9 cellular contexts compared by ENCODE assay signal in the genomic region with DNA sequence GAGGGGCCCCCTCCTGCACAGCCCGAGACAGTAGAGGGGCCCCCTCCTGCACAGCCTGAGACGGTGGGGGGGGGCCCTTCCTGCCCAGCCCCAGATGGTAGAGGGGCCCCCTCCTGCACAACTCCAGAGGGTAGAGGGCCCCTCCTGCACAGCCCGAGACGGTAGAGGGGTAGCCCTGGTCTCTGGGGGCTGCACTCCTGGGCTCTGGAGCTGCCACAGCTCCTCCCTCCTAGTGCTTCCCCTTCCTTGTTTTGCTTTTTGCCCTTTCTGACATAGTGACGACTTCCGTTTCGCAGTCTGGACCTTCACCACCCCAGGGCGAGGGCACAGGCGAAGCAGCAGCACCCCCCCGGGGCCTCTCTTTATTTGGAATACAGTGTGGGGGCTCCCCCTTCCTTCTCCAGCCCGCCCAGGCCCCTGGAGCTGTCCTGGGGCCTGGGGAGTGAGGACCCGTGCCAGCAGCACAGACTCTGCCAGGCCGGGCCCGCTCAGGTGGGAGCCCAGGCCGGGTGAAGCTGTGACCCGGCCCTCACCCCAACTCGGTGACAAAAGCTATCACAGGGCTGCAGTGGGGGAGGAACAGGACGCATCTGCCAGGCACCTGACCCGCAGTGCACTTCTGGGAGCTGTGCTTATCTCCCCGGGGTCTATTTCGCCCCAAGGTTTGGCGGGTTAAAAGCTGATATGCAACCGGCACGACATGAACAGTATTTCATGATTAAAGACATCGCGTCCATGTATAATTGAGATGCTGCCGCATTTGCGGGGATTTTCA. TPM values are rescaled to one million over a fixed set of nuclear protein-coding genes. Genes with fewer than 3 reads are reported as not detected.
DNase-seq lines count a peak whose midpoint lies in the region; ATAC-seq, FAIRE-seq and TF ChIP-seq lines count a peak whose summit lies in the region.
"Had no signal": no experiment of that assay in that cellular context is flagged by ENCODE, and none has a peak within 500 bp of the region (broad histone marks: within the 10 kb centered on the region; RNA-seq: fewer than 3 reads in every experiment).

No MANE protein-coding gene starts in this region.

- TF ChIP-seq EP300 in sigmoid colon (IDR thresholded peaks at IDR 0.05), result peak in 1 of 4 donors; percentile 2

- TF ChIP-seq POLR2A in sigmoid colon (IDR thresholded peaks at IDR 0.05), result peak; percentile 77 to 83

- H3K9me3 ChIP-seq in astrocyte (ENCODE audit: insufficient read depth, low read depth, low read length) (no peaks in the 10 kb centered on the region), sigmoid colon (no peaks in the 10 kb centered on the region)

- H3K9me3 Mint-ChIP-seq in CD14-positive monocyte (peaks cover 0 to 3% (median 0%) of the 10 kb centered on the region in 7 donors), astrocyte (ENCODE audit: unreplicated experiment) (peaks cover 3% of the 10 kb centered on the region)

- peaks cover 8 to 27% (median 13%) of the 10 kb centered on the region in 3 donors for H3K27me3 Mint-ChIP-seq in CD14-positive monocyte (ENCODE audit: low read depth in 3 of 3)
- no peaks in the 10 kb centered on the region for H3K27me3 Mint-ChIP-seq in astrocyte (ENCODE audit: low read depth, unreplicated experiment)

- no peak for FAIRE-seq in astrocyte (lab: Jason Lieb, UNC)

- H3K4me2 ChIP-seq in astrocyte (ENCODE audit: low read length), result peak overlapping the region; percentile 100

- H3K27ac Mint-ChIP-seq in CD14-positive monocyte, result peak overlapping the region; percentile 93 to 97 (median 96)
- peak overlapping the region; percentile 58 for H3K27ac Mint-ChIP-seq in astrocyte (ENCODE audit: unreplicated experiment)

- no peaks in the 10 kb centered on the region for H4K20me1 ChIP-seq in astrocyte (ENCODE audit: insufficient read depth, low read length)

- peak overlapping the region; percentile 79 to 88 for H3K4me3 Mint-ChIP-seq in CD14-positive monocyte
- peak overlapping the region; percentile 85 for H3K4me3 Mint-ChIP-seq in astrocyte (ENCODE audit: unreplicated experiment)

- H3K4me1 ChIP-seq in astrocyte (ENCODE audit: insufficient read depth, low read length) (peaks cover 15% of the 10 kb centered on the region), sigmoid colon (peaks cover 0 to 40% (median 33%) of the 10 kb centered on the region in 4 donors)

- peak overlapping the region; percentile 52 for H2AFZ ChIP-seq in astrocyte (ENCODE audit: low read depth, low read length)

- peak; percentile 88 for DNase-seq in CD14-positive monocyte (ENCODE audit: low spot score)
- peak; percentile 52 for DNase-seq in GM19240 (ENCODE audit: insufficient read length, low spot score)
- DNase-seq in HuH-7.5 (ENCODE audit: low spot score), result peak; percentile 64
- peak; percentile 66 for DNase-seq in T-helper 22 cell (ENCODE audit: low read depth)
- DNase-seq in astrocyte (ENCODE audit: low read depth), result peak; percentile 18
- peak; percentile 49 to 52 for DNase-seq in hippocampal formation (lab: John Stamatoyannopoulos, UW)
- peak; percentile 88 for DNase-seq in sigmoid colon

- no peak for TF ChIP-seq CTCF in CD14-positive monocyte (IDR thresholded peaks at IDR 0.05)
- no peak for TF ChIP-seq CTCF in astrocyte (IDR thresholded peaks at IDR 0.05; ENCODE audit: insufficient read depth, low read depth, low read length)
- TF ChIP-seq CTCF in sigmoid colon (IDR thresholded peaks at IDR 0.05), result no peak

- 1% methylated on average over 28 of the region's 28 CpGs for WGBS in sigmoid colon, 2 donors

- no peaks in the 10 kb centered on the region for H3K79me2 ChIP-seq in astrocyte (ENCODE audit: insufficient read depth, low read length)

- ATAC-seq in HG03442 (IDR thresholded peaks at IDR 0.05; ENCODE audit: unreplicated experiment), result no peak

- H3K27ac ChIP-seq in astrocyte (ENCODE audit: low read depth, low read length), result peak overlapping the region; percentile 61
- peak overlapping the region; percentile 99 to 100 (median 100) for H3K27ac ChIP-seq in sigmoid colon

- H3K4me1 Mint-ChIP-seq in CD14-positive monocyte, result peaks cover 45% of the 10 kb centered on the region
- peaks cover 12% of the 10 kb centered on the region for H3K4me1 Mint-ChIP-seq in astrocyte (ENCODE audit: low read depth, unreplicated experiment)

- H3K36me3 ChIP-seq in astrocyte (ENCODE audit: insufficient read depth, low read length) (no peaks in the 10 kb centered on the region), sigmoid colon (peaks cover 0 to 7% (median 0%) of the 10 kb centered on the region in 4 donors)

- intact Hi-C loops in CD14-positive monocyte (cut with micrococcal nuclease), result loop anchor here (1.0 to 5.0 kb wide), 8 partner anchors 37 to 388 kb away; a partner anchor contains a TSS
- intact Hi-C loops in sigmoid colon (cut with DNase I), result loop anchor here (1.0 to 5.0 kb wide), 5 partner anchors 29 to 388 kb away; a partner anchor contains a TSS

- peak overlapping the region; percentile 89 for H3K9ac ChIP-seq in astrocyte (ENCODE audit: low read length)

- H3K4me3 ChIP-seq in astrocyte (ENCODE audit: insufficient read depth, low read depth, low read length) (peak overlapping the region; percentile 76), sigmoid colon (peak overlapping the region; percentile 91 to 96 (median 94))

- H3K36me3 Mint-ChIP-seq in CD14-positive monocyte (peaks cover 6 to 8% of the 10 kb centered on the region in 2 donors), astrocyte (ENCODE audit: low read depth, unreplicated experiment) (no peaks in the 10 kb centered on the region)

- H3K27me3 ChIP-seq in astrocyte (ENCODE audit: insufficient read depth, low read length), result no peaks in the 10 kb centered on the region
- peaks cover 0 to 4% (median 0%) of the 10 kb centered on the region in 3 donors for H3K27me3 ChIP-seq in sigmoid colon

RNA-seq across cellular contexts. Expression of a gene that starts 1.1 kb away (rescaled TPM):
- polyA plus RNA-seq in CD14-positive monocyte (1 to 10 TPM; 3.6 to 6.0 TPM), sigmoid colon (10 to 100 TPM; 28.2 to 53.2 (median 42.1) TPM)
- total RNA-seq in astrocyte (19.2 and 20.6 TPM in 2 replicates), sigmoid colon (10 to 100 TPM in 3 of 4 donors, 1 to 10 TPM in 1; 8.6 to 18.2 (median 15.3) TPM)

RNA-seq across cellular contexts. Expression of a gene that starts 29.3 kb away (rescaled TPM):
- polyA plus RNA-seq in CD14-positive monocyte (10 to 100 TPM; 62.1 to 64.4 TPM), sigmoid colon (100 to 1,000 TPM in 1 of 3 donors, 10 to 100 TPM in 2; 53.5 to 185 (median 64.7) TPM)
- total RNA-seq in astrocyte (0.36 TPM in 1 of 2 replicates, not detected in the other), sigmoid colon (10 to 100 TPM; 37.5 to 73.4 (median 60.4) TPM)

RNA-seq across cellular contexts. Expression of a gene that starts 47.3 kb away (rescaled TPM):
- 1 to 10 TPM; 1.1 to 4.4 TPM for polyA plus RNA-seq in CD14-positive monocyte
- not detected in 2 replicates for total RNA-seq in astrocyte
- 1 to 10 TPM in 2 of 4 donors, under 1 TPM in 1, not detected in 1; 0.66 to 3.4 (median 2.9) TPM for total RNA-seq in sigmoid colon
- polyA plus RNA-seq in sigmoid colon, result 10 to 100 TPM in 2 of 3 donors, 1 to 10 TPM in 1; 5.0 to 37.2 (median 14.8) TPM

RNA-seq across cellular contexts. Expression of a gene that starts 55.4 kb away (rescaled TPM):
- polyA plus RNA-seq in CD14-positive monocyte, result not detected
- total RNA-seq in astrocyte, result 0.22 TPM in 1 of 2 replicates, not detected in the other
- total RNA-seq in sigmoid colon, result under 1 TPM in 1 of 4 donors, not detected in 3; 0.36 TPM
- 1 to 10 TPM in 1 of 3 donors, under 1 TPM in 1, not detected in 1; 0.61 to 1.2 TPM for polyA plus RNA-seq in sigmoid colon
- total RNA-seq: T-helper 1 cell treated with Interleukin-12 subunit alpha and Interleukin-12 subunit beta and Interleukin-4 antibody, amounts not matched to agents 30 ng/mL and 1 ng/mL, for 36 hours had no signal

RNA-seq across cellular contexts. Expression of a gene that starts 59.1 kb away (rescaled TPM):
- polyA plus RNA-seq in CD14-positive monocyte (10 to 100 TPM; 11.9 to 13.7 TPM), sigmoid colon (10 to 100 TPM; 11.4 to 25.4 (median 13.4) TPM)
- total RNA-seq in astrocyte (23.1 and 26.3 TPM in 2 replicates), sigmoid colon (10 to 100 TPM; 23.6 to 37.7 (median 27.9) TPM)

Comparison
In these comparisons a context has a peak if more than half of its experiments do, and no peak if none do; other contexts are left out.
1. DNase-seq: peak in every context shown above with its lines; median percentile 88 in CD14-positive monocyte; 88 in sigmoid colon; 66 in T-helper 22 cell; 64 in HuH-7.5; 52 in GM19240; 50 in hippocampal formation; 18 in astrocyte.
2. RNA of a gene that starts 29.3 kb away (total RNA-seq): 37.5 to 73.4 TPM in sigmoid colon; 0.36 TPM in astrocyte; every median in the first group is over 10 times any median in the second.